11 cellular contexts compared by ENCODE assay signal in genomic region chr13:110942248-110942981, GRCh38. TPM values are rescaled to one million over a fixed set of nuclear protein-coding genes. Genes with fewer than 3 reads are reported as not detected.
A peak's percentile ranks its signal among the peaks of the same experiment; 100 is the strongest.
DNase-seq lines count a peak whose midpoint lies in the region; ATAC-seq, FAIRE-seq and TF ChIP-seq lines count a peak whose summit lies in the region.
"Had no signal": no experiment of that assay in that cellular context is flagged by ENCODE, and none has a peak within 500 bp of the region (broad histone marks: within the 10 kb centered on the region; RNA-seq: fewer than 3 reads in every experiment).

No MANE protein-coding gene starts in this region.

- TF ChIP-seq CTCF in astrocyte (IDR thresholded peaks at IDR 0.05; ENCODE audit: insufficient read depth, low read depth, low read length) (no peak), BE2C (IDR thresholded peaks at IDR 0.05; ENCODE audit: low read depth, low read length) (no peak)

- peaks cover 8% of the 10 kb centered on the region for H3K9me3 Mint-ChIP-seq in astrocyte (ENCODE audit: unreplicated experiment)

- H3K36me3 Mint-ChIP-seq in astrocyte (ENCODE audit: low read depth, unreplicated experiment), result peaks cover 3% of the 10 kb centered on the region
- H3K36me3 Mint-ChIP-seq: CD14-positive monocyte had no signal

- no peak overlapping the region for H3K4me3 Mint-ChIP-seq in astrocyte (ENCODE audit: unreplicated experiment)
- H3K4me3 Mint-ChIP-seq: CD14-positive monocyte had no signal

- no peaks in the 10 kb centered on the region for H4K20me1 ChIP-seq in astrocyte (ENCODE audit: insufficient read depth, low read length)

- no peak overlapping the region for H2AFZ ChIP-seq in astrocyte (ENCODE audit: low read depth, low read length)

- peaks cover 19% of the 10 kb centered on the region for H3K4me1 Mint-ChIP-seq in astrocyte (ENCODE audit: low read depth, unreplicated experiment)

- DNase-seq in A172 (ENCODE audit: low spot score), result peak; percentile 96
- no peak for DNase-seq in GM19239 (ENCODE audit: insufficient read length, low spot score)
- DNase-seq in astrocyte (ENCODE audit: low read depth), result peak; percentile 31
- no peak for DNase-seq in cerebellar nuclear complex (lab: John Stamatoyannopoulos, UW)
- no peak for DNase-seq in GOT3 (lab: John Stamatoyannopoulos, UW)
- no peak for DNase-seq in middle frontal gyrus (ENCODE audit: extremely low spot score, low spot score)
- DNase-seq in BE2C, result no peak
- DNase-seq: glutamatergic neuron had no signal

- H3K27ac Mint-ChIP-seq in astrocyte (ENCODE audit: unreplicated experiment), result peak overlapping the region; percentile 19

- H3K4me1 ChIP-seq in astrocyte (ENCODE audit: insufficient read depth, low read length), result peaks cover 10% of the 10 kb centered on the region
- H3K4me1 ChIP-seq in BE2C, result no peaks in the 10 kb centered on the region

- no peaks in the 10 kb centered on the region for H3K36me3 ChIP-seq in astrocyte (ENCODE audit: insufficient read depth, low read length)
- H3K36me3 ChIP-seq in BE2C, result no peaks in the 10 kb centered on the region

- H3K27me3 ChIP-seq in astrocyte (ENCODE audit: insufficient read depth, low read length) (no peaks in the 10 kb centered on the region), BE2C (no peaks in the 10 kb centered on the region; the same call in none of the 2 replicates)

- H3K4me2 ChIP-seq in astrocyte (ENCODE audit: low read length), result no peak overlapping the region

- peaks cover 4% of the 10 kb centered on the region for H3K27me3 Mint-ChIP-seq in astrocyte (ENCODE audit: low read depth, unreplicated experiment)

- FAIRE-seq in GM19239 (lab: Jason Lieb, UNC) (peak; percentile 89), astrocyte (lab: Jason Lieb, UNC) (peak; percentile 23)
- FAIRE-seq: HTR-8/SVneo had no signal

- peak; percentile 57 for ATAC-seq in HG03175 (IDR thresholded peaks at IDR 0.05; ENCODE audit: unreplicated experiment)

- no peak overlapping the region for H3K9ac ChIP-seq in astrocyte (ENCODE audit: low read length)

- no peaks in the 10 kb centered on the region for H3K79me2 ChIP-seq in astrocyte (ENCODE audit: insufficient read depth, low read length)

- peak overlapping the region; percentile 37 for H3K27ac ChIP-seq in astrocyte (ENCODE audit: low read depth, low read length)

- H3K9me3 ChIP-seq in astrocyte (ENCODE audit: insufficient read depth, low read depth, low read length), result no peaks in the 10 kb centered on the region
- no peaks in the 10 kb centered on the region for H3K9me3 ChIP-seq in BE2C

- H3K4me3 ChIP-seq in astrocyte (ENCODE audit: insufficient read depth, low read depth, low read length) (no peak overlapping the region), BE2C (ENCODE audit: low read depth, low read length) (no peak overlapping the region)

RNA-seq across cellular contexts. Expression of gene ANKRD10, which starts 27.5 kb away (rescaled TPM):
- 446 and 575 TPM in 2 replicates for total RNA-seq in A172 (2014; rRNA removed; shearing (Covaris generic))
- total RNA-seq in astrocyte, result 118 and 157 TPM in 2 replicates
- 118 TPM for polyA plus RNA-seq in BE2C (2012; ENCODE audit: insufficient read depth, insufficient read length, low read depth)

Comparison
In these comparisons a context has a peak if more than half of its experiments do, and no peak if none do; other contexts are left out.
1. DNase-seq: peak in A172 (single experiment) and astrocyte (single experiment); none in GM19239 (single experiment), cerebellar nuclear complex (0 of 2), GOT3 (single experiment), middle frontal gyrus (single experiment) and BE2C (single experiment).